In the genomic region with DNA sequence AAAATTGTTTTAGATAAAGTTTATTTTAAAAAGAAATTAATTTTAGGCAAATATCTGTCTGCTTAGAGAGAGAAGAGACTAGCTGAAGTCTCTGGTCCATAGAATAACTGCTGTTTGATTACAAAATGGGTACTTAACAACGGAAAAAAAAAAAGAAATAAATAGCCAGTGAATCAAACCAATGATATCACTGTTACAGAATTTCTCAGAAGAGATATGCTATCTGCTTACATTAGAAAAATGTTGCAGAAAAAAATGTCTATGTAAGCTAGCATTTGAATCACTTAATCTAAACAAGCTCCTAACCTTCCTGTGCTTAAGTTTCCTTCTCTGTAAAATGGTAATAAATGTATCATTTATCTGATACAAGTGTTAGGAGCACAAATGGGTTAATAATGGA, we compare ENCODE assay signal across 23 cellular contexts.
"Had no signal": no experiment of that assay in that cellular context is flagged by ENCODE, and none has a peak within 500 bp of the region (broad histone marks: within the 10 kb centered on the region; RNA-seq: fewer than 3 reads in every experiment).

No MANE protein-coding gene starts in this region.

- DNase-seq: KBM-7, MV-4-11, NCI-H1048, NCI-H1105, NCI-H1417, NCI-H1436 treated with DMSO at 0.1 percent for 48 hours, NCI-H1694, NCI-H1930, NCI-H2081, NCI-H2107, NCI-H2227 treated with DMSO at 0.1 percent for 48 hours, NCI-H446, NCI-H510A, NCI-H524 treated with DMSO at 0.1 percent for 48 hours, NCI-H69, NCI-H774, SHP77 treated with DMSO at 0.1 percent for 48 hours, SJCRH30 had no signal

- H3K27me3 ChIP-seq: SJCRH30 had no signal

- H3K27ac ChIP-seq: HL-60, SJCRH30 had no signal

- FAIRE-seq: HTR-8/SVneo, RCC 7860 had no signal

- H3K4me1 ChIP-seq: SJCRH30 had no signal

- H3K36me3 ChIP-seq: SJCRH30 had no signal

- H3K4me3 ChIP-seq: SJCRH30 had no signal

- H3K9me3 ChIP-seq: SJCRH30 had no signal

- ATAC-seq: Right ventricle myocardium inferior, SK-N-SH treated with all-trans-retinoic acid at 6 μM for 48 hours had no signal
